ENCODE assay signal across 16 cellular contexts in genomic region chr12:78149459-78149858, GRCh38.
DNase-seq lines count a peak whose midpoint lies in the region; ATAC-seq and TF ChIP-seq lines count a peak whose summit lies in the region.
"Had no signal": no experiment of that assay in that cellular context is flagged by ENCODE, and none has a peak within 500 bp of the region (broad histone marks: within the 10 kb centered on the region; RNA-seq: fewer than 3 reads in every experiment).

No MANE protein-coding gene starts in this region.

- no peaks in the 10 kb centered on the region for H3K79me2 ChIP-seq in osteoblast (ENCODE audit: insufficient read depth, low read length)

- H2AFZ ChIP-seq in osteoblast (ENCODE audit: low read length), result no peak overlapping the region

- DNase-seq in DMS79 treated with DMSO at 0.1 percent for 48 hours (lab: John Stamatoyannopoulos, UW), result peak; percentile 81
- DNase-seq in NCI-H1105 treated with DMSO at 0.1 percent for 48 hours (lab: John Stamatoyannopoulos, UW), result peak; percentile 90
- peak; percentile 83 for DNase-seq in NCI-H446 treated with DMSO at 0.1 percent for 48 hours (lab: John Stamatoyannopoulos, UW)
- peak; percentile 18 for DNase-seq in fibroblast of pulmonary artery (ENCODE audit: low read depth)
- no peak for DNase-seq in activated CD8-positive, alpha-beta memory T cell treated with anti-CD3 and anti-CD28 coated beads, Interleukin-2, amount 50 U/mL, for 4 hours
- DNase-seq in osteoblast (ENCODE audit: insufficient read length, low spot score, missing footprints), result no peak
- DNase-seq: activated CD4-positive, alpha-beta T cell treated with anti-CD3 and anti-CD28 coated beads, Interleukin-2, amount 50 U/mL, for 4 hours; activated T-cell treated with anti-CD3 and anti-CD28 coated beads, Interleukin-2, amount 50 U/mL, for 72 hours; adrenal gland; BE2C; stimulated activated CD8-positive, alpha-beta memory T cell treated with anti-CD3 and anti-CD28 coated beads, Interleukin-4, amount 100 ng/mL, for 48 hours; tibial artery had no signal

- peaks cover 12% of the 10 kb centered on the region for H3K4me1 ChIP-seq in osteoblast (ENCODE audit: insufficient read depth, low read length)
- H3K4me1 ChIP-seq: adrenal gland, BE2C, tibial artery had no signal

- no peak overlapping the region for H3K27ac ChIP-seq in osteoblast (ENCODE audit: low read depth, low read length)
- H3K27ac ChIP-seq: adrenal gland, tibial artery had no signal

- ATAC-seq in GM19452 (IDR thresholded peaks at IDR 0.05; ENCODE audit: unreplicated experiment) (no peak), HG02610 (IDR thresholded peaks at IDR 0.05; ENCODE audit: unreplicated experiment) (no peak)
- ATAC-seq: activated T-cell treated with anti-CD3 and anti-CD28 coated beads, Interleukin-2, amount 50 U/mL, for 72 hours; esophagus mucosa; left lobe of liver had no signal

- H3K36me3 ChIP-seq in osteoblast (ENCODE audit: insufficient read depth, low read length), result peaks cover 10% of the 10 kb centered on the region
- H3K36me3 ChIP-seq: adrenal gland, BE2C, tibial artery had no signal

- TF ChIP-seq CTCF in fibroblast of pulmonary artery (IDR thresholded peaks at IDR 0.05; ENCODE audit: low read length, missing control alignments) (no peak), osteoblast (IDR thresholded peaks at IDR 0.05; ENCODE audit: extremely low read depth, low read depth, low read length) (no peak)

- H3K27me3 ChIP-seq in osteoblast (ENCODE audit: insufficient read depth, low read length), result no peaks in the 10 kb centered on the region
- H3K27me3 ChIP-seq: adrenal gland, tibial artery had no signal

- H3K4me2 ChIP-seq in osteoblast (ENCODE audit: insufficient read depth, low read length), result no peak overlapping the region

- no peaks in the 10 kb centered on the region for H4K20me1 ChIP-seq in osteoblast (ENCODE audit: insufficient read depth, low read length)

- no peaks in the 10 kb centered on the region for H3K9me3 ChIP-seq in osteoblast (ENCODE audit: low read depth, low read length)
- H3K9me3 ChIP-seq: adrenal gland, BE2C, tibial artery had no signal

- H3K4me3 ChIP-seq in fibroblast of pulmonary artery (replicated peaks; ENCODE audit: low read depth, low read length) (no peak overlapping the region), osteoblast (ENCODE audit: insufficient read depth, low read length) (no peak overlapping the region)
- H3K4me3 ChIP-seq: adrenal gland, tibial artery had no signal

Comparison
In these comparisons a context has a peak if more than half of its experiments do, and no peak if none do; other contexts are left out.
1. DNase-seq: peak in DMS79 treated with DMSO at 0.1 percent for 48 hours (single experiment), NCI-H1105 treated with DMSO at 0.1 percent for 48 hours (single experiment), NCI-H446 treated with DMSO at 0.1 percent for 48 hours (single experiment) and fibroblast of pulmonary artery (single experiment); none in activated CD8-positive, alpha-beta memory T cell treated with anti-CD3 and anti-CD28 coated beads, Interleukin-2, amount 50 U/mL, for 4 hours (single experiment) and osteoblast (single experiment).